In the genomic region with DNA sequence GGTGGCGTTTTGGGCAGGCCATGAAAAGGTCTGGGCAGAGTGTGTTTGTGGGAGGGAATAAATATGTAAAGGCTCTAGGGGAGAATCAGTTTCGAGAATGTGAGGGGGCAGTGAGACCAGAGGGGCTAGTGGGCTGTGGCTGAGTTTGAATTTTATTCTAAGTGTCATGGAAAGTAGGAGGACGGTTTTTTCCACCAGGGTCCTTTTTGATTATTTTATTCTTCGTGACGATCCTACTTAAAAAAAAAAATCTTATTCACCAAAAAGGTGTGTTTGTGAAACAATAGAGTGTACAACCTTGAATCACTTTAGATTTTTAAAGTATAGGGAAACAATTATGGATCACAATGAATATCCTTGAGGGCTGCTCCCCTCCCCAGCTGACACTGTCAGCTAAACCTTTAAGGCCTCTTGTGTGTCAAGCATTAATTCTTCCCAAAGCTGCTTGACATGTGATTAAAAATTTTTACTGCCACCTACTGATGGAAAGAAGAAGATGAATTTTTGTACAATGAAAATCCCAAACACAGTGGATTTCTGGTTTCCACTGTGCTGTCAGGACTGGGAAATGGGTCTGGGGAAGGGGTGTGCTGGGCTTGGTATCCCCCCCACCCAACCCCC, we compare ENCODE assay signal across 8 cellular contexts.
DNase-seq lines count a peak whose midpoint lies in the region; ATAC-seq and TF ChIP-seq lines count a peak whose summit lies in the region.

No MANE protein-coding gene starts in this region.

- H3K9me3 ChIP-seq in OCI-LY1 (ENCODE audit: low read length) (peaks cover 4% of the 10 kb centered on the region), left lung (no peaks in the 10 kb centered on the region), tibial artery (no peaks in the 10 kb centered on the region)

- ATAC-seq in left lung, result peak; percentile 73
- no peak for ATAC-seq in GM21381 (IDR thresholded peaks at IDR 0.05; ENCODE audit: unreplicated experiment)
- no peak for ATAC-seq in GM21360 (IDR thresholded peaks at IDR 0.05; ENCODE audit: unreplicated experiment)

- H3K36me3 ChIP-seq in OCI-LY1 (ENCODE audit: insufficient read depth, low read length), result peaks cover 34% of the 10 kb centered on the region
- H3K36me3 ChIP-seq in left lung, result peaks cover 0 to 18% of the 10 kb centered on the region in 2 donors
- no peaks in the 10 kb centered on the region for H3K36me3 ChIP-seq in tibial artery

- H3K27me3 ChIP-seq in OCI-LY1 (ENCODE audit: insufficient read depth, low read length) (no peaks in the 10 kb centered on the region), left lung (no peaks in the 10 kb centered on the region), tibial artery (no peaks in the 10 kb centered on the region)

- H3K4me3 ChIP-seq in OCI-LY1 (ENCODE audit: low read depth, low read length, poor library complexity, severe bottlenecking) (peak overlapping the region; percentile 39), left lung (no peak overlapping the region), tibial artery (peak overlapping the region in 1 of 2 donors; percentile 5)

- TF ChIP-seq CTCF in OCI-LY1 (IDR thresholded peaks at IDR 0.05; ENCODE audit: low read length) (peak; percentile 54), left lung (IDR thresholded peaks at IDR 0.05) (peak in 1 of 2 donors; percentile 34), tibial artery (IDR thresholded peaks at IDR 0.05) (peak; percentile 22 to 30)

- peak overlapping the region; percentile 71 for H3K9ac ChIP-seq in OCI-LY1 (ENCODE audit: low read length)

- no peaks in the 10 kb centered on the region for H3K9me2 ChIP-seq in OCI-LY1 (ENCODE audit: low read depth, low read length)

- H3K27ac ChIP-seq in OCI-LY1 (ENCODE audit: low read depth, low read length, poor library complexity, severe bottlenecking), result peak overlapping the region; percentile 98
- peak overlapping the region; percentile 82 for H3K27ac ChIP-seq in caudate nucleus (ENCODE audit: low read depth, low read length)
- peak overlapping the region in 1 of 2 donors; percentile 58 for H3K27ac ChIP-seq in left lung
- H3K27ac ChIP-seq in tibial artery, result no peak overlapping the region

- 0 out of 2 replicates have a peak, but pooled peaks cover 18% of the 10 kb centered on the region for H3F3A ChIP-seq in OCI-LY1 (ENCODE audit: insufficient read depth, low read length)

- peaks cover 7% of the 10 kb centered on the region; the same call in 1 of the 2 replicates for H3K79me2 ChIP-seq in OCI-LY1 (ENCODE audit: insufficient read depth, low read length)

- H3K4me2 ChIP-seq in OCI-LY1 (ENCODE audit: low read length), result peak overlapping the region; percentile 60

- H3K4me1 ChIP-seq in OCI-LY1 (ENCODE audit: insufficient read depth, low read length, severe bottlenecking), result peaks cover 67% of the 10 kb centered on the region
- peaks cover 8 to 56% of the 10 kb centered on the region in 2 donors for H3K4me1 ChIP-seq in left lung
- H3K4me1 ChIP-seq in tibial artery, result peaks cover 0 to 18% (median 10%) of the 10 kb centered on the region in 4 donors

- intact Hi-C loops in left lung (cut with DNase I), result loop anchor here in 1 of 2 donors (10.0 kb wide), 1 partner anchor 174 kb away; no protein-coding TSS in a partner anchor
- intact Hi-C loops in tibial artery (cut with DNase I; ENCODE audit: low total_unique reads), result loop anchor here (2.0 kb wide), 1 partner anchor 174 kb away; no protein-coding TSS in a partner anchor

- peak; percentile 57 for DNase-seq in DMS53 treated with DMSO at 0.1 percent for 48 hours (lab: John Stamatoyannopoulos, UW; ENCODE audit: unreplicated experiment)
- DNase-seq in HT1080 (ENCODE audit: low read depth), result peak; percentile 69
- peak in 1 of 61 donors; percentile 44 for DNase-seq in caudate nucleus (lab: John Stamatoyannopoulos, UW)
- no peak for DNase-seq in left lung
- DNase-seq in tibial artery, result no peak

- H2AFZ ChIP-seq in OCI-LY1 (ENCODE audit: low read length), result no peak overlapping the region

- H4K20me1 ChIP-seq in OCI-LY1 (ENCODE audit: insufficient read depth, low read length), result no peaks in the 10 kb centered on the region

Comparison
In these comparisons a context has a peak if more than half of its experiments do, and no peak if none do; other contexts are left out.
1. DNase-seq: peak in DMS53 treated with DMSO at 0.1 percent for 48 hours (single experiment) and HT1080 (single experiment); none in left lung (0 of 2) and tibial artery (0 of 2).
2. H3K27ac ChIP-seq: peak in OCI-LY1 (single experiment) and caudate nucleus (single experiment); none in tibial artery (0 of 2).